ENCODE assay signal across 32 cellular contexts in the genomic region with DNA sequence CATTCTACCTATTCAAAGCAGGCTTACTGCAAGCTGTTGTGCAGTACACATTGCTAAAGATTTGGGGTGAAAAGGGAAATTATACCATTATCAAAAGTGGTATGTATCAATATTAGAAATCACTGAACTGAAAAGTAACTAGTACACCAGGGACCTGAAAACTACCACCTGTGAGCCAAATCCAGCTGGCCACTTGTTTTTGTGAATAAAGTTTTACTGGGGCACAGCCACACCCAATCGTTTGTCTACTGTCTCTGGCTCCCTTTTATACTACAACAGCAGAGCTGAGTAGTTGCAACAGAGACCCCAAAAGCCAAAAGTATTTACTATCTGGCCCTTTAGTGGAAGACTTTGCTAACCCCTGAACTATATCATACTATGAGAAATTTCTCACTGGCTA. TPM values are rescaled to one million over a fixed set of nuclear protein-coding genes. Genes with fewer than 3 reads are reported as not detected.
"Had no signal": no experiment of that assay in that cellular context is flagged by ENCODE, and none has a peak within 500 bp of the region (broad histone marks: within the 10 kb centered on the region; RNA-seq: fewer than 3 reads in every experiment).

No MANE protein-coding gene starts in this region.

- H3K27ac ChIP-seq: coronary artery, epithelial cell of prostate, gastrocnemius medialis, prostate gland, right atrium auricular region, testis, tibial artery, upper lobe of left lung had no signal

- H3K27ac Mint-ChIP-seq: effector memory CD8-positive, alpha-beta T cell; naive thymus-derived CD4-positive, alpha-beta T cell; nephron; stimulated activated memory B cell treated with anti-CD40 and anti-IgM and Interleukin-4, amounts not matched to agents 10 μg/mL and 1 μg/mL and 100 μg/mL, for 72 hours had no signal

- H3K27me3 Mint-ChIP-seq: stimulated activated memory B cell treated with anti-CD40 and anti-IgM and Interleukin-4, amounts not matched to agents 10 μg/mL and 1 μg/mL and 100 μg/mL, for 72 hours had no signal

- H3K27me3 ChIP-seq: gastrocnemius medialis, right atrium auricular region, testis, upper lobe of left lung had no signal

- H3K4me1 ChIP-seq: gastrocnemius medialis, prostate gland, right atrium auricular region, testis, tibial artery, upper lobe of left lung had no signal

- FAIRE-seq: endometrium, kidney, urothelium cell line had no signal

- H3K4me1 Mint-ChIP-seq: nephron; stimulated activated memory B cell treated with anti-CD40 and anti-IgM and Interleukin-4, amounts not matched to agents 10 μg/mL and 1 μg/mL and 100 μg/mL, for 72 hours had no signal

- H3K4me3 Mint-ChIP-seq: effector memory CD8-positive, alpha-beta T cell; naive thymus-derived CD4-positive, alpha-beta T cell; nephron; stimulated activated memory B cell treated with anti-CD40 and anti-IgM and Interleukin-4, amounts not matched to agents 10 μg/mL and 1 μg/mL and 100 μg/mL, for 72 hours had no signal

- DNase-seq: effector memory CD8-positive, alpha-beta T cell; foreskin fibroblast; gastrocnemius medialis; head of caudate nucleus; kidney; mesenchymal stem cell; midbrain; naive thymus-derived CD4-positive, alpha-beta T cell; nucleus accumbens; stimulated activated CD4-positive, alpha-beta T cell treated with anti-CD3 and anti-CD28 coated beads, Interleukin-12 subunit alpha, Interleukin-12 subunit beta, amount 100 ng/mL, for 4 hours; stimulated activated CD4-positive, alpha-beta T cell treated with anti-CD3 and anti-CD28 coated beads, Interleukin-2, amount 100 ng/mL, for 24 hours; stimulated activated CD4-positive, alpha-beta T cell treated with anti-CD3 and anti-CD28 coated beads, Interleukin-4, amount 100 ng/mL, for 24 hours; stimulated activated naive CD8-positive, alpha-beta T cell treated with anti-CD3 and anti-CD28 coated beads, Interleukin-15, Interleukin-2, amounts not matched to agents 100 U/mL and 50 U/mL, for 24 hours; substantia nigra; testis; tibial artery; upper lobe of left lung had no signal

- H3K36me3 Mint-ChIP-seq: naive thymus-derived CD4-positive, alpha-beta T cell had no signal

- H3K4me3 ChIP-seq: coronary artery, gastrocnemius medialis, lung, prostate gland, right atrium auricular region, smooth muscle cell, testis, tibial artery, upper lobe of left lung had no signal

- H3K9me3 Mint-ChIP-seq: effector memory CD8-positive, alpha-beta T cell; nephron; stimulated activated memory B cell treated with anti-CD40 and anti-IgM and Interleukin-4, amounts not matched to agents 10 μg/mL and 1 μg/mL and 100 μg/mL, for 72 hours had no signal

- H3K9me3 ChIP-seq: gastrocnemius medialis, prostate gland, right atrium auricular region, testis, tibial artery, upper lobe of left lung had no signal

- H3K36me3 ChIP-seq: gastrocnemius medialis, prostate gland, right atrium auricular region, tibial artery, upper lobe of left lung had no signal

- H3K4me2 ChIP-seq: smooth muscle cell had no signal

RNA-seq across cellular contexts. Expression of gene CR1L, which starts 13.8 kb away (rescaled TPM):
- total RNA-seq: dermis microvascular lymphatic vessel endothelial cell, esophagus mucosa, gastrocnemius medialis, glomerular endothelial cell, mucosa of gallbladder, osteocyte, prostate gland, right atrium auricular region, smooth muscle cell, testis had no signal
- polyA plus RNA-seq: naive thymus-derived CD4-positive, alpha-beta T cell had no signal
